2 cellular contexts compared by ENCODE assay signal in genomic region chr2:1551905-1552304, GRCh38.
TF ChIP-seq lines count a peak whose summit lies in the region.

No MANE protein-coding gene starts in this region.

TF ChIP-seq in HepG2, 621 proteins besides CTCF, POLR2A, EP300 and RAD21 (continued from another document):
- TF ChIP-seq, protein P1, sequence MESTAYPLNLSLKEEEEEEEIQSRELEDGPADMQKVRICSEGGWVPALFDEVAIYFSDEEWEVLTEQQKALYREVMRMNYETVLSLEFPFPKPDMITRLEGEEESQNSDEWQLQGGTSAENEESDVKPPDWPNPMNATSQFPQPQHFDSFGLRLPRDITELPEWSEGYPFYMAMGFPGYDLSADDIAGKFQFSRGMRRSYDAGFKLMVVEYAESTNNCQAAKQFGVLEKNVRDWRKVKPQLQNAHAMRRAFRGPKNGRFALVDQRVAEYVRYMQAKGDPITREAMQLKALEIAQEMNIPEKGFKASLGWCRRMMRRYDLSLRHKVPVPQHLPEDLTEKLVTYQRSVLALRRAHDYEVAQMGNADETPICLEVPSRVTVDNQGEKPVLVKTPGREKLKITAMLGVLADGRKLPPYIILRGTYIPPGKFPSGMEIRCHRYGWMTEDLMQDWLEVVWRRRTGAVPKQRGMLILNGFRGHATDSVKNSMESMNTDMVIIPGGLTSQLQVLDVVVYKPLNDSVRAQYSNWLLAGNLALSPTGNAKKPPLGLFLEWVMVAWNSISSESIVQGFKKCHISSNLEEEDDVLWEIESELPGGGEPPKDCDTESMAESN (CRISPR knock-in tag; conservative IDR thresholded peaks at IDR 0.05): no peak
- TF ChIP-seq MAFF (IDR thresholded peaks at IDR 0.05; ENCODE audit: low read depth, low read length): peak; percentile 86
- TF ChIP-seq MEF2D (CRISPR knock-in tag; IDR thresholded peaks at IDR 0.05): no peak
- no peak for TF ChIP-seq NPAS2 (CRISPR knock-in tag; IDR thresholded peaks at IDR 0.05; ENCODE audit: borderline replicate concordance)
- TF ChIP-seq PAWR (CRISPR knock-in tag; IDR thresholded peaks at IDR 0.05; ENCODE audit: borderline replicate concordance): no peak
- no peak for TF ChIP-seq JUND (CRISPR knock-in tag; IDR thresholded peaks at IDR 0.05)
- no peak for TF ChIP-seq TAF1 (CRISPR knock-in tag; IDR thresholded peaks at IDR 0.05)

TF ChIP-seq in K562, 482 proteins besides CTCF, POLR2A, EP300 and RAD21 (continued from another document):
- TF ChIP-seq, protein P2, sequence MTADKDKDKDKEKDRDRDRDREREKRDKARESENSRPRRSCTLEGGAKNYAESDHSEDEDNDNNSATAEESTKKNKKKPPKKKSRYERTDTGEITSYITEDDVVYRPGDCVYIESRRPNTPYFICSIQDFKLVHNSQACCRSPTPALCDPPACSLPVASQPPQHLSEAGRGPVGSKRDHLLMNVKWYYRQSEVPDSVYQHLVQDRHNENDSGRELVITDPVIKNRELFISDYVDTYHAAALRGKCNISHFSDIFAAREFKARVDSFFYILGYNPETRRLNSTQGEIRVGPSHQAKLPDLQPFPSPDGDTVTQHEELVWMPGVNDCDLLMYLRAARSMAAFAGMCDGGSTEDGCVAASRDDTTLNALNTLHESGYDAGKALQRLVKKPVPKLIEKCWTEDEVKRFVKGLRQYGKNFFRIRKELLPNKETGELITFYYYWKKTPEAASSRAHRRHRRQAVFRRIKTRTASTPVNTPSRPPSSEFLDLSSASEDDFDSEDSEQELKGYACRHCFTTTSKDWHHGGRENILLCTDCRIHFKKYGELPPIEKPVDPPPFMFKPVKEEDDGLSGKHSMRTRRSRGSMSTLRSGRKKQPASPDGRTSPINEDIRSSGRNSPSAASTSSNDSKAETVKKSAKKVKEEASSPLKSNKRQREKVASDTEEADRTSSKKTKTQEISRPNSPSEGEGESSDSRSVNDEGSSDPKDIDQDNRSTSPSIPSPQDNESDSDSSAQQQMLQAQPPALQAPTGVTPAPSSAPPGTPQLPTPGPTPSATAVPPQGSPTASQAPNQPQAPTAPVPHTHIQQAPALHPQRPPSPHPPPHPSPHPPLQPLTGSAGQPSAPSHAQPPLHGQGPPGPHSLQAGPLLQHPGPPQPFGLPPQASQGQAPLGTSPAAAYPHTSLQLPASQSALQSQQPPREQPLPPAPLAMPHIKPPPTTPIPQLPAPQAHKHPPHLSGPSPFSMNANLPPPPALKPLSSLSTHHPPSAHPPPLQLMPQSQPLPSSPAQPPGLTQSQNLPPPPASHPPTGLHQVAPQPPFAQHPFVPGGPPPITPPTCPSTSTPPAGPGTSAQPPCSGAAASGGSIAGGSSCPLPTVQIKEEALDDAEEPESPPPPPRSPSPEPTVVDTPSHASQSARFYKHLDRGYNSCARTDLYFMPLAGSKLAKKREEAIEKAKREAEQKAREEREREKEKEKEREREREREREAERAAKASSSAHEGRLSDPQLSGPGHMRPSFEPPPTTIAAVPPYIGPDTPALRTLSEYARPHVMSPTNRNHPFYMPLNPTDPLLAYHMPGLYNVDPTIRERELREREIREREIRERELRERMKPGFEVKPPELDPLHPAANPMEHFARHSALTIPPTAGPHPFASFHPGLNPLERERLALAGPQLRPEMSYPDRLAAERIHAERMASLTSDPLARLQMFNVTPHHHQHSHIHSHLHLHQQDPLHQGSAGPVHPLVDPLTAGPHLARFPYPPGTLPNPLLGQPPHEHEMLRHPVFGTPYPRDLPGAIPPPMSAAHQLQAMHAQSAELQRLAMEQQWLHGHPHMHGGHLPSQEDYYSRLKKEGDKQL (CRISPR knock-in tag; IDR thresholded peaks at IDR 0.05; ENCODE audit: borderline replicate concordance): no peak
- TF ChIP-seq ZNF316 (IDR thresholded peaks at IDR 0.05) (peak; percentile 68; the same call in 1 of the 2 replicates), MAFF (IDR thresholded peaks at IDR 0.05; ENCODE audit: low read length) (peak; percentile 50)
